In the genomic region with DNA sequence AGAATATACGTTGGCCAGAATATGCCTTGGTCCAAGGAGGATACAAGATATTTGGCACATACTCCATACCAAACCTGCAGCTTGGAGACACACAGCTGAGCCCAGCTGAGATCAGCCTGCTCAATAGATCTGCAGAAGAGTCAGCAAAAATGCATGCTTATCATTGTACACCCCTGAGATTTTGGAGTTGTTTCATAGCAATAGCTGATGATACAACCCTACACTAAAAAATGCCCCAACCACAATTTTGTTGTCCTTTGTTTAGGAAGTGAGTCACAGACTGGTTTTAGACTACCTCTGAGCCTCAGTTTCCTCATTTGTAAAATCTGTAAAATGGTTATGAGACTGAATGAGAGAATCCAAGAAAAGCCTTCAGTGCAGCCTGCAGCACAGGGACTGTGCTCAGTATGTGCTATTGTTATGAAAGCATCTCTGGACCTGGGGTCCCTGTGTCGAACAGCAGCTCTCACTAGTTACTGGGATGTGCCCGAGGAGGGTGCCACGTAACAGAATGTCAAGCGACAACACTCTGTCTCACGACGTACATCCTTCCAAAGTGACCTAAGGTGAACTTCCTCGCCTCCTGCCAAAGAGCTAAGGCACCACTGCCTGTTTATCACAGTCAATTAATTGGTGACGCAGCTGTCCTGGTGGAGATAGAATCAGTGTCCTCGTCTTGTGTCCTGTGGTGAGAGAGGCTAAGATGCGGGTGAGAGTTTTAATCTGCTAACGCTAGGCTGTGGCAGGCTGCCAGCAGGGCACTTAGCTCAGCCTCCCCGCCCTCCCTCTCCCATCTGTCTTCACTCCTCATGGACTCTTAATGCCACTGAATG, we compare ENCODE assay signal across 9 cellular contexts. TPM values are rescaled to one million over a fixed set of nuclear protein-coding genes. Genes with fewer than 3 reads are reported as not detected.
A peak's percentile ranks its signal among the peaks of the same experiment; 100 is the strongest.
DNase-seq lines count a peak whose midpoint lies in the region; TF ChIP-seq lines count a peak whose summit lies in the region.
"Had no signal": no experiment of that assay in that cellular context is flagged by ENCODE, and none has a peak within 500 bp of the region (broad histone marks: within the 10 kb centered on the region; RNA-seq: fewer than 3 reads in every experiment).

No MANE protein-coding gene starts in this region.

- no peaks in the 10 kb centered on the region for H3K36me3 ChIP-seq in HAP-1 (replicated peaks)
- H3K36me3 ChIP-seq in skeletal muscle satellite cell (ENCODE audit: insufficient read depth, low read length), result no peaks in the 10 kb centered on the region
- no peaks in the 10 kb centered on the region for H3K36me3 ChIP-seq in brain microvascular endothelial cell (replicated peaks)

- TF ChIP-seq CTCF in fibroblast of the aortic adventitia (IDR thresholded peaks at IDR 0.05; ENCODE audit: insufficient read depth, low read length), result no peak
- no peak for TF ChIP-seq CTCF in brain microvascular endothelial cell (IDR thresholded peaks at IDR 0.05; ENCODE audit: low read depth, low read length, missing control alignments)

- no peak overlapping the region for H3K9ac ChIP-seq in skeletal muscle satellite cell (ENCODE audit: low read depth, low read length)

- no peaks in the 10 kb centered on the region for H3K27me3 ChIP-seq in HAP-1 (ENCODE audit: low read depth)
- no peaks in the 10 kb centered on the region for H3K27me3 ChIP-seq in skeletal muscle satellite cell (ENCODE audit: control insufficient read depth, insufficient read depth, low read length)
- H3K27me3 ChIP-seq in brain microvascular endothelial cell (replicated peaks), result no peaks in the 10 kb centered on the region

- DNase-seq in HAP-1 (ENCODE audit: low spot score in 2 of 2) (peak; percentile 75 to 85), NCI-H524 treated with DMSO at 0.1 percent for 48 hours (lab: John Stamatoyannopoulos, UW) (peak; percentile 98), fibroblast of the aortic adventitia (ENCODE audit: low read depth) (peak; percentile 59), brain microvascular endothelial cell (no peak), Kasumi-1 (lab: John Stamatoyannopoulos, UW) (no peak), T1000 (lab: John Stamatoyannopoulos, UW) (no peak)
- DNase-seq in activated CD4-positive, alpha-beta T cell treated with anti-CD3 and anti-CD28 coated beads for 1 hour, result no peak
- DNase-seq: T-cell had no signal

- H3K27ac ChIP-seq in brain microvascular endothelial cell, result no peak overlapping the region

- no peak overlapping the region for H3K4me3 ChIP-seq in HAP-1
- H3K4me3 ChIP-seq in fibroblast of the aortic adventitia (ENCODE audit: low read depth, low read length), result no peak overlapping the region
- H3K4me3 ChIP-seq in skeletal muscle satellite cell (ENCODE audit: low read length), result peak overlapping the region; percentile 35
- no peak overlapping the region for H3K4me3 ChIP-seq in brain microvascular endothelial cell (ENCODE audit: low read depth, low read length)

- H3K4me2 ChIP-seq in skeletal muscle satellite cell (ENCODE audit: low read length), result peak overlapping the region; percentile 57

- no peaks in the 10 kb centered on the region for H3K9me3 ChIP-seq in HAP-1
- no peaks in the 10 kb centered on the region for H3K9me3 ChIP-seq in skeletal muscle satellite cell (replicated peaks; ENCODE audit: low read length)

- in situ Hi-C loops in HAP-1 (cut with MboI; ENCODE audit: low sequenced_read_pairs) (no loop called here), brain microvascular endothelial cell (cut with HindIII; ENCODE audit: low pct_ligation_motif_present, low sequenced_read_pairs) (no loop called here)

- H3K4me1 ChIP-seq in HAP-1 (peaks cover 11% of the 10 kb centered on the region), skeletal muscle satellite cell (ENCODE audit: control insufficient read depth, insufficient read depth, low read length) (peaks cover 20% of the 10 kb centered on the region)

RNA-seq across cellular contexts. Expression of a gene that starts 18.2 kb away (rescaled TPM):
- 2.0 and 3.8 TPM in 2 replicates for total RNA-seq in fibroblast of the aortic adventitia (ENCODE audit: low replicate concordance)
- total RNA-seq in skeletal muscle satellite cell (2012; rRNA removed), result 2.5 and 2.8 TPM in 2 replicates

RNA-seq across cellular contexts. Expression of a gene that starts 59.2 kb away (rescaled TPM):
- total RNA-seq in fibroblast of the aortic adventitia (ENCODE audit: low replicate concordance), result not detected in 2 replicates
- total RNA-seq in skeletal muscle satellite cell (2012; rRNA removed), result not detected in 2 replicates

Comparison
In these comparisons a context has a peak if more than half of its experiments do, and no peak if none do; other contexts are left out.
1. DNase-seq: peak in HAP-1 (2 of 2), NCI-H524 treated with DMSO at 0.1 percent for 48 hours (single experiment) and fibroblast of the aortic adventitia (single experiment); none in brain microvascular endothelial cell (single experiment), activated CD4-positive, alpha-beta T cell treated with anti-CD3 and anti-CD28 coated beads for 1 hour (single experiment), Kasumi-1 (0 of 2) and T1000 (single experiment).